In genomic region chr22:46295277-46295971, GRCh38 we compare ENCODE assay signal across 1 cellular context.
TF ChIP-seq lines count a peak whose summit lies in the region.

No MANE protein-coding gene starts in this region.

TF ChIP-seq in H1, 55 proteins besides CTCF, POLR2A, EP300 and RAD21:
- TF ChIP-seq SUZ12 (IDR thresholded peaks at IDR 0.05; ENCODE audit: low read length) (no peak), MAX (IDR thresholded peaks at IDR 0.05) (no peak), CBX5 (IDR thresholded peaks at IDR 0.05; ENCODE audit: low read depth, low read length) (no peak), KDM1A (IDR thresholded peaks at IDR 0.05; ENCODE audit: borderline replicate concordance, low read length) (no peak), PHF8 (conservative IDR thresholded peaks at IDR 0.05; ENCODE audit: low read depth, low read length) (no peak), ASH2L (IDR thresholded peaks at IDR 0.05; ENCODE audit: low read length) (no peak), TAF7 (optimal IDR thresholded peaks at IDR 0.05; ENCODE audit: borderline replicate concordance, low read depth, low read length) (no peak), EZH2 (IDR thresholded peaks at IDR 0.05; ENCODE audit: low read depth, low read length, severe bottlenecking) (no peak), MAFK (IDR thresholded peaks at IDR 0.05; ENCODE audit: low read depth, low read length) (no peak), JUN (IDR thresholded peaks at IDR 0.05; ENCODE audit: low read depth, low read length) (no peak), POU5F1 (IDR thresholded peaks at IDR 0.05; ENCODE audit: low read depth, low read length) (no peak), SRF (IDR thresholded peaks at IDR 0.05; ENCODE audit: low read depth, low read length) (no peak), BCL11A (IDR thresholded peaks at IDR 0.05; ENCODE audit: low read depth in 2 of 2, low read length in 2 of 2) (no peak), NRF1 (IDR thresholded peaks at IDR 0.05; ENCODE audit: low read depth, low read length) (no peak), ATF3 (IDR thresholded peaks at IDR 0.05; ENCODE audit: insufficient read depth, low read depth, low read length) (no peak)
